ENCODE assay signal across 22 cellular contexts in genomic region chr5:77663081-77663863, GRCh38. TPM values are rescaled to one million over a fixed set of nuclear protein-coding genes. Genes with fewer than 3 reads are reported as not detected.
"Had no signal": no experiment of that assay in that cellular context is flagged by ENCODE, and none has a peak within 500 bp of the region (broad histone marks: within the 10 kb centered on the region; RNA-seq: fewer than 3 reads in every experiment).

No MANE protein-coding gene starts in this region.

- H3K36me3 Mint-ChIP-seq: activated naive CD8-positive, alpha-beta T cell; naive thymus-derived CD4-positive, alpha-beta T cell; stimulated activated naive B cell treated with anti-CD40 and anti-IgM and Interleukin-4, amounts not matched to agents 10 μg/mL and 1 μg/mL and 100 μg/mL, for 72 hours; type B pancreatic cell had no signal

- H3K4me3 ChIP-seq: lung, right lobe of liver had no signal

- H3K9me3 Mint-ChIP-seq: activated CD4-positive, alpha-beta T cell treated with anti-CD3 and anti-CD28 coated beads, Interleukin-2, amount 10 ng/mL, durations not matched to agents 7 days and 5 days; endodermal cell; stimulated activated naive B cell treated with anti-CD40 and anti-IgM and Interleukin-4, amounts not matched to agents 10 μg/mL and 1 μg/mL and 100 μg/mL, for 72 hours; type B pancreatic cell had no signal

- H3K27me3 ChIP-seq: right lobe of liver had no signal

- H3K4me1 Mint-ChIP-seq: activated CD4-positive, alpha-beta T cell treated with anti-CD3 and anti-CD28 coated beads, Interleukin-2, amount 10 ng/mL, durations not matched to agents 7 days and 5 days; naive thymus-derived CD4-positive, alpha-beta T cell had no signal

- H3K4me1 ChIP-seq: right lobe of liver had no signal

- H3K9me3 ChIP-seq: right lobe of liver had no signal

- H3K27ac Mint-ChIP-seq: activated CD4-positive, alpha-beta T cell treated with anti-CD3 and anti-CD28 coated beads, Interleukin-2, amount 10 ng/mL, durations not matched to agents 7 days and 5 days; activated naive CD8-positive, alpha-beta T cell; endodermal cell; naive thymus-derived CD4-positive, alpha-beta T cell; stimulated activated naive B cell treated with anti-CD40 and anti-IgM and Interleukin-4, amounts not matched to agents 10 μg/mL and 1 μg/mL and 100 μg/mL, for 72 hours; type B pancreatic cell had no signal

- ATAC-seq: naive thymus-derived CD4-positive, alpha-beta T cell; right lobe of liver had no signal

- H3K27ac ChIP-seq: right lobe of liver had no signal

- FAIRE-seq: TTC549 had no signal

- DNase-seq: activated CD4-positive, alpha-beta T cell treated with anti-CD3 and anti-CD28 coated beads, Interleukin-2, amount 10 ng/mL, durations not matched to agents 7 days and 5 days; activated CD4-positive, CD25-positive, alpha-beta regulatory T cell; activated CD8-positive, alpha-beta memory T cell treated with anti-CD3 and anti-CD28 coated beads for 24 hours; activated effector memory CD4-positive, alpha-beta T cell treated with Interleukin-2 at 50 U/mL for 16 hours; anterior cingulate cortex; endodermal cell; erythroblast; hypothalamus; kidney glomerular epithelial cell; naive thymus-derived CD4-positive, alpha-beta T cell; right lobe of liver; stimulated activated CD4-positive, alpha-beta T cell treated with anti-CD3 and anti-CD28 coated beads, Interleukin-2, amount 100 ng/mL, for 24 hours; stimulated activated naive B cell treated with anti-CD40 and anti-IgM and Interleukin-4, amounts not matched to agents 10 μg/mL and 1 μg/mL and 100 μg/mL, for 72 hours had no signal

- H3K4me3 Mint-ChIP-seq: activated CD4-positive, alpha-beta T cell treated with anti-CD3 and anti-CD28 coated beads, Interleukin-2, amount 10 ng/mL, durations not matched to agents 7 days and 5 days; activated naive CD8-positive, alpha-beta T cell; endodermal cell; naive thymus-derived CD4-positive, alpha-beta T cell; stimulated activated naive B cell treated with anti-CD40 and anti-IgM and Interleukin-4, amounts not matched to agents 10 μg/mL and 1 μg/mL and 100 μg/mL, for 72 hours; type B pancreatic cell had no signal

- H3K36me3 ChIP-seq: right lobe of liver had no signal

RNA-seq across cellular contexts. Expression of gene OTP, which starts 24.8 kb away (rescaled TPM):
- total RNA-seq: activated CD4-positive, alpha-beta T cell treated with anti-CD3 and anti-CD28 coated beads, Interleukin-2, amount 10 ng/mL, durations not matched to agents 7 days and 5 days; chondrocyte; dermis microvascular lymphatic vessel endothelial cell; endodermal cell; glomerular endothelial cell; lung; mononuclear cell; naive thymus-derived CD4-positive, alpha-beta T cell; posterior vena cava; right lobe of liver had no signal
- polyA plus RNA-seq: lung; naive thymus-derived CD4-positive, alpha-beta T cell had no signal
